ENCODE assay signal across 14 cellular contexts in the genomic region with DNA sequence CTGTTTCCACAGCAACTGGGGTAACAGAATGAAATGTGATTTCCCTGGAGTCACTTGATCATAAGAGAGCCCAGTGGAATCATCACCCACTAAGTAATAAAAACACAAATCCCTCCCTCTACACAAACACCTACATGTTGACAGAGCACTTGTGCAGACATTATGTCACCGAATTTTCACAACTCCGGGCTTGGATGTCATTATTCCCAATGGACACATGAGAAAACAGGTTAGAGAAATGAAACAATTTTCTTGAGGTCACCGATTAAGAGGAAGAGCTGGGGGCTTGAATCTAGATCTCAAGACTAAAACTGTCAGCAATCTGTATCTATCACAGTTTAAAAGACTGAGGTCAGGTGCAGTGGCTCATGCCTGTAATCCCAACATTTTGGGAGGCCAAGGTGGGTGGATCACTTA. TPM values are rescaled to one million over a fixed set of nuclear protein-coding genes. Genes with fewer than 3 reads are reported as not detected.
DNase-seq lines count a peak whose midpoint lies in the region; ATAC-seq lines count a peak whose summit lies in the region.
"Had no signal": no experiment of that assay in that cellular context is flagged by ENCODE, and none has a peak within 500 bp of the region (broad histone marks: within the 10 kb centered on the region; RNA-seq: fewer than 3 reads in every experiment).

No MANE protein-coding gene starts in this region.

- H3K27ac Mint-ChIP-seq in CD8-positive, alpha-beta memory T cell, result peak overlapping the region; percentile 21 to 88 (median 60)
- H3K27ac Mint-ChIP-seq in T-helper 17 cell, result no peak overlapping the region
- H3K27ac Mint-ChIP-seq in natural killer cell treated with Interleukin-12 subunit alpha and Interleukin-12 subunit beta and Interleukin-15 and Interleukin-18, amount 100 ng/mL, for 72 hours, result peak overlapping the region; percentile 22 to 32
- H3K27ac Mint-ChIP-seq: activated naive CD4-positive, alpha-beta T cell treated with anti-CD3 and anti-CD28 coated beads, Interleukin-2, amount 10 ng/mL, durations not matched to agents 7 days and 5 days had no signal

- POLR2A ChIA-PET in CD8-positive, alpha-beta memory T cell (lab: Charles Lee), result interaction anchor here (0.6 kb wide), 1 partner anchor 36 kb away, joined by 7 read pairs; no protein-coding TSS in a partner anchor

- H3K27ac ChIP-seq in CD8-positive, alpha-beta memory T cell (ENCODE audit: low read depth, low read length), result no peak overlapping the region
- H3K27ac ChIP-seq: cardiac muscle cell had no signal

- no peaks in the 10 kb centered on the region for H3K9me3 Mint-ChIP-seq in CD8-positive, alpha-beta memory T cell
- H3K9me3 Mint-ChIP-seq in natural killer cell treated with Interleukin-12 subunit alpha and Interleukin-12 subunit beta and Interleukin-15 and Interleukin-18, amount 100 ng/mL, for 72 hours, result no peaks in the 10 kb centered on the region
- H3K9me3 Mint-ChIP-seq: activated naive CD4-positive, alpha-beta T cell treated with anti-CD3 and anti-CD28 coated beads, Interleukin-2, amount 10 ng/mL, durations not matched to agents 7 days and 5 days had no signal

- no peak for ATAC-seq in T-helper 17 cell
- ATAC-seq in natural killer cell treated with Interleukin-12 subunit alpha and Interleukin-12 subunit beta and Interleukin-15 and Interleukin-18, amount 100 ng/mL, for 72 hours, result no peak
- no peak for ATAC-seq in HG02981 (IDR thresholded peaks at IDR 0.05; ENCODE audit: unreplicated experiment)
- no peak for ATAC-seq in HG03439 (IDR thresholded peaks at IDR 0.05; ENCODE audit: unreplicated experiment)
- ATAC-seq: left cardiac atrium had no signal

- peak overlapping the region in 2 of 7 donors; percentile 23 to 26 for H3K4me3 Mint-ChIP-seq in CD8-positive, alpha-beta memory T cell
- peak overlapping the region; percentile 21 for H3K4me3 Mint-ChIP-seq in T-helper 17 cell
- no peak overlapping the region for H3K4me3 Mint-ChIP-seq in natural killer cell treated with Interleukin-12 subunit alpha and Interleukin-12 subunit beta and Interleukin-15 and Interleukin-18, amount 100 ng/mL, for 72 hours
- H3K4me3 Mint-ChIP-seq: activated naive CD4-positive, alpha-beta T cell treated with anti-CD3 and anti-CD28 coated beads, Interleukin-2, amount 10 ng/mL, durations not matched to agents 7 days and 5 days had no signal

- no peaks in the 10 kb centered on the region for H3K27me3 Mint-ChIP-seq in CD8-positive, alpha-beta memory T cell
- no peaks in the 10 kb centered on the region for H3K27me3 Mint-ChIP-seq in T-helper 17 cell
- H3K27me3 Mint-ChIP-seq in natural killer cell treated with Interleukin-12 subunit alpha and Interleukin-12 subunit beta and Interleukin-15 and Interleukin-18, amount 100 ng/mL, for 72 hours, result no peaks in the 10 kb centered on the region

- H3K4me3 ChIP-seq in CD8-positive, alpha-beta memory T cell (ENCODE audit: low read length), result no peak overlapping the region
- H3K4me3 ChIP-seq: cardiac muscle cell had no signal

- peaks cover 14% of the 10 kb centered on the region for H3K4me1 ChIP-seq in CD8-positive, alpha-beta memory T cell (ENCODE audit: insufficient read depth, low read length)

- H3K36me3 ChIP-seq in CD8-positive, alpha-beta memory T cell (ENCODE audit: insufficient read depth, low read length), result peaks cover 11% of the 10 kb centered on the region

- peaks cover 32 to 72% (median 59%) of the 10 kb centered on the region in 3 donors for H3K4me1 Mint-ChIP-seq in CD8-positive, alpha-beta memory T cell
- H3K4me1 Mint-ChIP-seq in T-helper 17 cell, result peaks cover 28% of the 10 kb centered on the region
- peaks cover 23 to 39% of the 10 kb centered on the region in 2 donors for H3K4me1 Mint-ChIP-seq in natural killer cell treated with Interleukin-12 subunit alpha and Interleukin-12 subunit beta and Interleukin-15 and Interleukin-18, amount 100 ng/mL, for 72 hours (ENCODE audit: low read depth in 2 of 2)

- no peaks in the 10 kb centered on the region for H3K9me3 ChIP-seq in CD8-positive, alpha-beta memory T cell (ENCODE audit: low read length)
- H3K9me3 ChIP-seq in T-helper 17 cell (ENCODE audit: control insufficient read depth, low read length, poor library complexity, severe bottlenecking), result no peaks in the 10 kb centered on the region

- CTCF ChIA-PET in CD8-positive, alpha-beta memory T cell (lab: Charles Lee), result interaction anchor here (2.4 to 4.0 kb wide), 2 partner anchors 17 to 22 kb away, joined by 15 to 22 read pairs; no protein-coding TSS in a partner anchor

- no peak for DNase-seq in CD8-positive, alpha-beta memory T cell
- DNase-seq in M059J (ENCODE audit: low read depth) (peak; percentile 32), T-helper 17 cell (no peak), NAMALWA (ENCODE audit: low spot score) (no peak)
- DNase-seq in natural killer cell treated with Interleukin-12 subunit alpha and Interleukin-12 subunit beta and Interleukin-15 and Interleukin-18, amount 100 ng/mL, for 72 hours (ENCODE audit: low spot score), result peak; percentile 8
- DNase-seq: activated CD4-positive, alpha-beta T cell treated with anti-CD3 and anti-CD28 coated beads, Interleukin-2, amount 50 U/mL, for 4 hours; activated naive CD4-positive, alpha-beta T cell treated with anti-CD3 and anti-CD28 coated beads, Interleukin-2, amount 10 ng/mL, durations not matched to agents 7 days and 5 days; Calu3; left cardiac atrium; NCI-H226 had no signal

- H3K36me3 Mint-ChIP-seq in CD8-positive, alpha-beta memory T cell, result peaks cover 3 to 30% (median 8%) of the 10 kb centered on the region in 3 donors
- H3K36me3 Mint-ChIP-seq in T-helper 17 cell (ENCODE audit: low read depth), result peaks cover 6% of the 10 kb centered on the region
- H3K36me3 Mint-ChIP-seq in natural killer cell treated with Interleukin-12 subunit alpha and Interleukin-12 subunit beta and Interleukin-15 and Interleukin-18, amount 100 ng/mL, for 72 hours, result no peaks in the 10 kb centered on the region

- H3K27me3 ChIP-seq in CD8-positive, alpha-beta memory T cell (ENCODE audit: insufficient read depth, low read length, poor library complexity, severe bottlenecking), result no peaks in the 10 kb centered on the region
- H3K27me3 ChIP-seq: cardiac muscle cell had no signal

RNA-seq across cellular contexts. Expression of a gene that starts 3.1 kb away (rescaled TPM):
- 10 to 100 TPM; 37.0 to 37.2 TPM for total RNA-seq in CD8-positive, alpha-beta memory T cell
- 31.4 TPM for polyA plus RNA-seq in CD8-positive, alpha-beta memory T cell
- 54.1 and 57.1 TPM in 2 replicates for total RNA-seq in M059J (2014; rRNA removed; shearing (Covaris generic))
- total RNA-seq in T-helper 17 cell, result 10 to 100 TPM; 37.9 to 38.9 TPM
- 10 to 100 TPM; 29.9 to 47.0 TPM for total RNA-seq in natural killer cell treated with Interleukin-12 subunit alpha and Interleukin-12 subunit beta and Interleukin-15 and Interleukin-18, amount 100 ng/mL, for 72 hours

RNA-seq across cellular contexts. Expression of a gene that starts 3.4 kb away (rescaled TPM):
- 10 to 100 TPM in 1 of 2 experiments, 1 to 10 TPM in 1; 9.9 to 13.8 TPM for total RNA-seq in CD8-positive, alpha-beta memory T cell
- 1.3 TPM for polyA plus RNA-seq in CD8-positive, alpha-beta memory T cell
- 0.91 and 2.5 TPM in 2 replicates for total RNA-seq in M059J (2014; rRNA removed; shearing (Covaris generic))
- total RNA-seq in T-helper 17 cell, result 1 to 10 TPM in 1 of 2 donors, under 1 TPM in 1; 0.52 to 1.5 TPM
- total RNA-seq in natural killer cell treated with Interleukin-12 subunit alpha and Interleukin-12 subunit beta and Interleukin-15 and Interleukin-18, amount 100 ng/mL, for 72 hours, result 1 to 10 TPM; 2.7 to 6.2 TPM

RNA-seq across cellular contexts. Expression of a gene that starts 23.8 kb away (rescaled TPM):
- total RNA-seq in CD8-positive, alpha-beta memory T cell, result 10 to 100 TPM; 25.4 to 30.2 TPM
- polyA plus RNA-seq in CD8-positive, alpha-beta memory T cell, result 2.2 TPM
- total RNA-seq in M059J (2014; rRNA removed; shearing (Covaris generic)), result 16.2 and 26.6 TPM in 2 replicates
- 10 to 100 TPM; 49.9 to 51.1 TPM for total RNA-seq in T-helper 17 cell
- total RNA-seq in natural killer cell treated with Interleukin-12 subunit alpha and Interleukin-12 subunit beta and Interleukin-15 and Interleukin-18, amount 100 ng/mL, for 72 hours, result 10 to 100 TPM; 36.8 to 42.6 TPM

RNA-seq across cellular contexts. Expression of a gene that starts 24.2 kb away (rescaled TPM):
- total RNA-seq in CD8-positive, alpha-beta memory T cell, result 10 to 100 TPM; 19.5 to 20.9 TPM
- 9.3 TPM for polyA plus RNA-seq in CD8-positive, alpha-beta memory T cell
- 15.5 and 16.3 TPM in 2 replicates for total RNA-seq in M059J (2014; rRNA removed; shearing (Covaris generic))
- total RNA-seq in T-helper 17 cell, result 10 to 100 TPM in 1 of 2 donors, 1 to 10 TPM in 1; 7.9 to 11.1 TPM
- total RNA-seq in natural killer cell treated with Interleukin-12 subunit alpha and Interleukin-12 subunit beta and Interleukin-15 and Interleukin-18, amount 100 ng/mL, for 72 hours, result 10 to 100 TPM; 19.5 to 22.3 TPM

RNA-seq across cellular contexts. Expression of a gene that starts 39.2 kb away (rescaled TPM):
- 1 to 10 TPM; 2.1 to 2.3 TPM for total RNA-seq in CD8-positive, alpha-beta memory T cell
- 2.6 TPM for polyA plus RNA-seq in CD8-positive, alpha-beta memory T cell
- total RNA-seq in M059J (2014; rRNA removed; shearing (Covaris generic)), result not detected in 2 replicates
- 1 to 10 TPM; 4.0 to 4.3 TPM for total RNA-seq in T-helper 17 cell
- 1 to 10 TPM; 1.4 to 1.9 TPM for total RNA-seq in natural killer cell treated with Interleukin-12 subunit alpha and Interleukin-12 subunit beta and Interleukin-15 and Interleukin-18, amount 100 ng/mL, for 72 hours
- total RNA-seq: cardiac muscle cell, glomerular endothelial cell had no signal

Comparison
In these comparisons a context has a peak if more than half of its experiments do, and no peak if none do; other contexts are left out.
1. DNase-seq: peak in M059J (single experiment) and natural killer cell treated with Interleukin-12 subunit alpha and Interleukin-12 subunit beta and Interleukin-15 and Interleukin-18, amount 100 ng/mL, for 72 hours (single experiment); none in CD8-positive, alpha-beta memory T cell (0 of 5), T-helper 17 cell (0 of 3) and NAMALWA (single experiment).